Comparison of ENCODE assay signal across 8 cellular contexts in the genomic region with DNA sequence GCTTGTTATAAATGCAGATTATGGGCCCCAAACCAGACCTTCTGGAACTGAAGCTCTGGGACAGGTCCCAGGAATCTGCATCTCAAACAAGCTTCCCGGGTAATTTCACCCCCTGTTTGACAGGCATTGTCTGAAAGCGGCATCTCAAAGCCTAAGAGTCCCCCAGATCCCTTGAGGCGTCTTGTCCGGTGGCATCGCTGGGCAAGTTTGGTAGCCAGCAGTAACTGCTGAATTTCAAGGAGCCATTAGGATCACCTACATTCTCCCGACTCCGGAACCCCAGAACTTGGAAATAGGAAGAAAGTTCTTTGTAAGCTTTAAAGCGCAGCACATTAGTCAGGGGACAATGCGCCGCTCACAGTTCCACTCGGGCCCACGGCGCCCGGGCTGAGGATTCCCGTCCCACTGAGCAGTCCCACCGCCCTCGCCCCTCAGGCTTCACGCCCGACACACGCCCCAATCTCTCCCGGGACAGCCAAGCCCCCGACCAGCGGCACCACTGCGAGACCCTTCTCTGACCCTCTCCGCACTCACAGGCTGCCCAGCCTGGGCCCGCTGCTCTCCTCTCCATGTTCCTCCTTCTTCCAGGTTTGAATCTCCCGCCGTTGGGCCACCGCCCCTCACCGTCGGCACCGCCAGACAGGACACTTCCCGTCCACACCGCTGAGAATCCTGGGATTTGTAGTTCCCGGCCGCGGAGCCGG. TPM values are rescaled to one million over a fixed set of nuclear protein-coding genes. Genes with fewer than 3 reads are reported as not detected.
DNase-seq lines count a peak whose midpoint lies in the region; ATAC-seq and TF ChIP-seq lines count a peak whose summit lies in the region.

TSS of gene IQGAP3 (minus strand) at position 607 of the 704 bp plus-strand sequence. CDS start at position 571, 36 bp downstream.

- H3K4me3 Mint-ChIP-seq in activated B cell treated with CpG ODN at 0.5 μM for 24 hours, result peak within 1 kb of the TSS; percentile 83

- no peaks in the 10 kb centered on the region for H3K9me3 Mint-ChIP-seq in activated B cell treated with CpG ODN at 0.5 μM for 24 hours

- H3K27ac Mint-ChIP-seq in activated B cell treated with CpG ODN at 0.5 μM for 24 hours, result peak within 1 kb of the TSS; percentile 42

- H3K4me3 ChIP-seq in GM12865 (ENCODE audit: low read depth, low read length), result peak within 1 kb of the TSS; percentile 83

- DNase-seq in GM12865 (ENCODE audit: low read depth) (peak; percentile 87), NCI-H226 (peak; percentile 84), activated B cell treated with CpG ODN at 0.5 μM for 24 hours (peak; percentile 69), iris pigment epithelial cell (ENCODE audit: low read depth) (peak; percentile 82), smooth muscle cell of the brain vasculature (ENCODE audit: low read depth, low spot score) (peak; percentile 46)
- DNase-seq in central memory CD4-positive, alpha-beta T cell, result peak; percentile 67

- CTCF ChIA-PET in activated B cell treated with CpG ODN at 0.5 μM for 24 hours (lab: Charles Lee), result interaction anchor here (1.0 to 1.4 kb wide), 2 partner anchors 37 to 87 kb away, joined by 3 to 4 read pairs; no protein-coding TSS in a partner anchor

- TF ChIP-seq CTCF in GM12865 (IDR thresholded peaks at IDR 0.05; ENCODE audit: insufficient read depth, low read depth, low read length, missing control alignments) (no peak), activated B cell treated with CpG ODN at 0.5 μM for 24 hours (IDR thresholded peaks at IDR 0.05) (no peak)

- intact Hi-C loops in activated B cell treated with CpG ODN at 0.5 μM for 24 hours (cut with micrococcal nuclease), result loop anchor here (2.0 to 5.0 kb wide), 2 partner anchors 45 to 91 kb away; no protein-coding TSS in a partner anchor

- peaks cover 21% of the 10 kb centered on the region for H3K27me3 Mint-ChIP-seq in activated B cell treated with CpG ODN at 0.5 μM for 24 hours

- peak; percentile 87 for ATAC-seq in HG03064 (IDR thresholded peaks at IDR 0.05; ENCODE audit: low read depth, unreplicated experiment)
- peak; percentile 100 for ATAC-seq in activated B cell treated with CpG ODN at 0.5 μM for 24 hours (ENCODE audit: low read depth)
- no peak for ATAC-seq in GM19455 (IDR thresholded peaks at IDR 0.05; ENCODE audit: unreplicated experiment)

- H3K36me3 Mint-ChIP-seq in activated B cell treated with CpG ODN at 0.5 μM for 24 hours (ENCODE audit: low read depth), result no peaks in the 10 kb centered on the region

- POLR2A ChIA-PET in activated B cell treated with CpG ODN at 0.5 μM for 24 hours (lab: Charles Lee), result interaction anchor here (0.5 to 1.6 kb wide), 6 partner anchors 10 to 115 kb away, joined by 3 to 8 read pairs (median 4); partner anchors contain the start of genes MEF2D and NAXE

- peaks cover 13% of the 10 kb centered on the region for H3K4me1 Mint-ChIP-seq in activated B cell treated with CpG ODN at 0.5 μM for 24 hours

RNA-seq across cellular contexts. Expression of gene IQGAP3, which starts in this region (rescaled TPM):
- total RNA-seq in activated B cell treated with CpG ODN at 0.5 μM for 24 hours, result 0.22 and 0.29 TPM in 2 replicates

Comparison
In these comparisons a context has a peak if more than half of its experiments do, and no peak if none do; other contexts are left out.
1. Peak in DNase-seq and ATAC-seq in activated B cell treated with CpG ODN at 0.5 μM for 24 hours; RNA of the gene not detected or under 1 TPM.